Comparison of ENCODE assay signal across 24 cellular contexts in genomic region chr22:29628982-29629381, GRCh38.
"Had no signal": no experiment of that assay in that cellular context is flagged by ENCODE, and none has a peak within 500 bp of the region (broad histone marks: within the 10 kb centered on the region; RNA-seq: fewer than 3 reads in every experiment).

No MANE protein-coding gene starts in this region.

- H3K9me3 ChIP-seq: body of pancreas, left lung, sigmoid colon, stomach, transverse colon had no signal

- H3K27ac ChIP-seq: cardiac muscle cell, foreskin keratinocyte, left lung, neural progenitor cell, stomach, transverse colon had no signal

- H3K36me3 ChIP-seq: cardiac muscle cell, left lung, neural progenitor cell, sigmoid colon, stomach, transverse colon had no signal

- DNase-seq: activated CD4-positive, alpha-beta memory T cell treated with anti-CD3 and anti-CD28 coated beads, Interleukin-2, amount 10 ng/mL, durations not matched to agents 7 days and 5 days; activated effector memory CD4-positive, alpha-beta T cell treated with Interleukin-2 at 50 U/mL for 16 hours; activated naive CD4-positive, alpha-beta T cell treated with anti-CD3 and anti-CD28 coated beads, Interleukin-2, amount 10 ng/mL, durations not matched to agents 7 days and 5 days; activated T-cell treated with anti-CD3 and anti-CD28 coated beads, Interleukin-2, amount 50 U/mL, for 72 hours; anterior cingulate cortex; body of pancreas; cortex of kidney; foreskin keratinocyte; immature natural killer cell; left lung; retina; sigmoid colon; stimulated activated CD4-positive, alpha-beta T cell treated with anti-CD3 and anti-CD28 coated beads, Interleukin-15, amount 100 ng/mL, for 24 hours; stomach; transverse colon had no signal

- H3K27me3 ChIP-seq: body of pancreas, cardiac muscle cell, foreskin keratinocyte, left lung, neural progenitor cell, sigmoid colon, stomach, transverse colon had no signal

- H3K4me3 Mint-ChIP-seq: activated CD4-positive, alpha-beta memory T cell treated with anti-CD3 and anti-CD28 coated beads, Interleukin-2, amount 10 ng/mL, durations not matched to agents 7 days and 5 days; activated naive CD4-positive, alpha-beta T cell treated with anti-CD3 and anti-CD28 coated beads, Interleukin-2, amount 10 ng/mL, durations not matched to agents 7 days and 5 days; activated T-cell treated with anti-CD3 and anti-CD28 coated beads, Interleukin-2, amount 50 U/mL, for 72 hours; neural progenitor cell; stimulated activated memory B cell treated with anti-CD40 and anti-IgM and Interleukin-4, amounts not matched to agents 10 μg/mL and 1 μg/mL and 100 μg/mL, for 72 hours; WTC11 had no signal

- H3K4me1 ChIP-seq: neural progenitor cell had no signal

- FAIRE-seq: urothelium cell line had no signal

- H3K9me3 Mint-ChIP-seq: activated CD4-positive, alpha-beta memory T cell treated with anti-CD3 and anti-CD28 coated beads, Interleukin-2, amount 10 ng/mL, durations not matched to agents 7 days and 5 days; activated naive CD4-positive, alpha-beta T cell treated with anti-CD3 and anti-CD28 coated beads, Interleukin-2, amount 10 ng/mL, durations not matched to agents 7 days and 5 days; activated T-cell treated with anti-CD3 and anti-CD28 coated beads, Interleukin-2, amount 50 U/mL, for 72 hours; immature natural killer cell; naive thymus-derived CD8-positive, alpha-beta T cell; neural progenitor cell; stimulated activated memory B cell treated with anti-CD40 and anti-IgM and Interleukin-4, amounts not matched to agents 10 μg/mL and 1 μg/mL and 100 μg/mL, for 72 hours; WTC11 had no signal

- H3K27me3 Mint-ChIP-seq: activated CD4-positive, alpha-beta memory T cell treated with anti-CD3 and anti-CD28 coated beads, Interleukin-2, amount 10 ng/mL, durations not matched to agents 7 days and 5 days; activated naive CD4-positive, alpha-beta T cell treated with anti-CD3 and anti-CD28 coated beads, Interleukin-2, amount 10 ng/mL, durations not matched to agents 7 days and 5 days; naive thymus-derived CD8-positive, alpha-beta T cell; progenitor cell of endocrine pancreas; stimulated activated memory B cell treated with anti-CD40 and anti-IgM and Interleukin-4, amounts not matched to agents 10 μg/mL and 1 μg/mL and 100 μg/mL, for 72 hours had no signal

- H3K4me3 ChIP-seq: body of pancreas, cardiac muscle cell, left lung, lung, neural progenitor cell, sigmoid colon, smooth muscle cell, stomach, transverse colon had no signal

- ATAC-seq: activated T-cell treated with anti-CD3 and anti-CD28 coated beads, Interleukin-2, amount 50 U/mL, for 72 hours; body of pancreas; foreskin keratinocyte; left lung; naive thymus-derived CD8-positive, alpha-beta T cell; stimulated activated memory B cell treated with anti-CD40 and anti-IgM and Interleukin-4, amounts not matched to agents 10 μg/mL and 1 μg/mL and 100 μg/mL, for 72 hours; WTC11 had no signal

- H3K36me3 Mint-ChIP-seq: immature natural killer cell; neural progenitor cell; stimulated activated memory B cell treated with anti-CD40 and anti-IgM and Interleukin-4, amounts not matched to agents 10 μg/mL and 1 μg/mL and 100 μg/mL, for 72 hours; WTC11 had no signal

- H3K27ac Mint-ChIP-seq: activated CD4-positive, alpha-beta memory T cell treated with anti-CD3 and anti-CD28 coated beads, Interleukin-2, amount 10 ng/mL, durations not matched to agents 7 days and 5 days; activated naive CD4-positive, alpha-beta T cell treated with anti-CD3 and anti-CD28 coated beads, Interleukin-2, amount 10 ng/mL, durations not matched to agents 7 days and 5 days; activated T-cell treated with anti-CD3 and anti-CD28 coated beads, Interleukin-2, amount 50 U/mL, for 72 hours; neural progenitor cell; progenitor cell of endocrine pancreas; stimulated activated memory B cell treated with anti-CD40 and anti-IgM and Interleukin-4, amounts not matched to agents 10 μg/mL and 1 μg/mL and 100 μg/mL, for 72 hours had no signal
